In the genomic region with DNA sequence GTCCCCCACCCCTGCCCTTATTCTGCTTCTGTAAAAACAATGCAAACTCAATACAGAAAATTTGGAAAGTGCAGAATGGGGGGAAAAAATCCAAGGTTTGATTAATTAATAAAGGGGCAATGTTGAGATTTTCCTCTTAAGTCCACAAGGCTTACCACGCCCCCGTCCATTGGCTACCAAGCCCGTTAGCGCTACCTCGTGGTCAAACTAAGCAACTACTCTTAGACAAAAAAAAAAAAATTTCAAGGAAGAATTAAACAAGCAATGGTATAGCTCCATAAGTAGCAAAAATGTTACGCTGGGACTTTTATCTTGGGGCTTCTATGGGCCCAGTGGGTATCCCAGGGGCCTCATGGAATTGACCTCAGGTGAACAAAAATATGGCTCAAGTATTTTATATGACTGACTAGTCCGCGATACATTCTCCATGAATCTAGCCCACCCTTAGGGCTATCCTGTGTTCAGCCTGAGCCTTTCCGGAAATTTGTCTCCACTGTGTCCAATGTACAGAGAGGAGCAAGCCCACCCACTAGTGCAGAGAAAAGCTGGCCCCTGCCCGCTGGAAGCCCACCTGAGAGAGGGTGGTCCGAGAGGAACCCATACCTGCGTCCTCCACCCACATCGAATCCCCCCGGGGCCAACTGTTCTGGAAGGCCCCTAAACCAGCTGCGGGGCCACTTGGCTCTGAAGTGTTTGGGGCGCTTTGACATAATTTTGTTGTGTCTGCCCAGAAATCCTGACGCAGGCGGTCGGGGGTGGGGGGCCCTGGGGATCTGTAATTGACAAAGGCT, we compare ENCODE assay signal across 8 cellular contexts. TPM values are rescaled to one million over a fixed set of nuclear protein-coding genes. Genes with fewer than 3 reads are reported as not detected.
DNase-seq lines count a peak whose midpoint lies in the region; ATAC-seq, FAIRE-seq and TF ChIP-seq lines count a peak whose summit lies in the region.

No MANE protein-coding gene starts in this region.

- peak; percentile 94 for ATAC-seq in left lobe of liver

- H3K27ac ChIP-seq in 22Rv1 (no peak overlapping the region), colonic mucosa (no peak overlapping the region)

- DNase-seq in GM12892 (ENCODE audit: insufficient read length) (peak; percentile 36), NCI-H2227 (lab: John Stamatoyannopoulos, UW; ENCODE audit: unreplicated experiment) (peak; percentile 81), UCSD-AML1 (lab: John Stamatoyannopoulos, UW; ENCODE audit: unreplicated experiment) (peak; percentile 28), colonic mucosa (peak; percentile 32), left lobe of liver (ENCODE audit: low spot score) (peak; percentile 53), GM19238 (ENCODE audit: insufficient read length, low spot score) (no peak)
- DNase-seq in stimulated activated CD4-positive, alpha-beta T cell treated with anti-CD3 and anti-CD28 coated beads, TNF-alpha, amount 100 ng/mL, for 1 hour (ENCODE audit: low read depth in 3 of 3, low spot score in 1 of 3), result peak; percentile 6 to 14 (median 11)

- no peaks in the 10 kb centered on the region for H3K36me3 ChIP-seq in colonic mucosa

- H3K4me1 ChIP-seq in colonic mucosa, result peaks cover 4% of the 10 kb centered on the region

- intact Hi-C loops in colonic mucosa (cut with DNase I), result loop anchor here (5.0 to 10.0 kb wide), 2 partner anchors 220 to 367 kb away; partner anchors contain the start of genes CSHL1 and GH1

- H3K9ac ChIP-seq in colonic mucosa (ENCODE audit: low read depth in 2 of 2, low read length in 2 of 2), result no peak overlapping the region

- no peaks in the 10 kb centered on the region for H3K27me3 ChIP-seq in colonic mucosa

- no peak overlapping the region for H3K4me3 ChIP-seq in colonic mucosa

- no peak for TF ChIP-seq POLR2A in GM12892 (IDR thresholded peaks at IDR 0.05; ENCODE audit: low read depth, low read length)

- FAIRE-seq in GM12892 (lab: Jason Lieb, UNC), result no peak

- H3K9me3 ChIP-seq in colonic mucosa, result no peaks in the 10 kb centered on the region

- TF ChIP-seq CTCF in 22Rv1 (IDR thresholded peaks at IDR 0.05) (peak; percentile 91), colonic mucosa (IDR thresholded peaks at IDR 0.05) (peak; percentile 71)

RNA-seq across cellular contexts. Expression of gene TEX2, which starts 19.1 kb away (rescaled TPM):
- 6.3 TPM for polyA plus RNA-seq in GM12892 (2012; ENCODE audit: missing spikeins)
- 10 to 100 TPM; 29.0 to 29.7 TPM for total RNA-seq in colonic mucosa
- 35.1 TPM for total RNA-seq in left lobe of liver
